Comparison of ENCODE assay signal across 19 cellular contexts in the genomic region with DNA sequence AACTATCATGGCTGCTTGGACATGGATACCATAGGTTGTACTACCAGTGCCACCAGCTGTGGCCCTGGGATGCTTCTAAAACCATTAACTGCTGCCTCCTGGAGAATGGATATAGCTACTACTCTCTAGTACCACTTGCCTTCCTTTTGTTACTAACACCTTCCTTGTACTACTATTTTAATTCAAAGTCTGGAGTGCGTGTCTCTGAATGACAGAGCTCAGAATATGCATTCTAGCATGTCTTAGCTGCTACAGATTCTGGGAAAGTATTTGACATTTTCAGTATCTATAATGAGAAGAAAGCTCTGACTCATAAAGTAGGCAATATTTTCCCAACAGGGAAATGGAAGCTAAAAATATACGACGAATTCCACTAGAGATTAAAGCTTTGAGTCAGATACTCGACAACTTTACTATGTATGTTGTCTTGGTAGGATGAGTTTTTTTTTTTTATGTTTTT.
DNase-seq lines count a peak whose midpoint lies in the region; ATAC-seq and TF ChIP-seq lines count a peak whose summit lies in the region.
"Had no signal": no experiment of that assay in that cellular context is flagged by ENCODE, and none has a peak within 500 bp of the region (broad histone marks: within the 10 kb centered on the region; RNA-seq: fewer than 3 reads in every experiment).

No MANE protein-coding gene starts in this region.

- peak overlapping the region; percentile 85 for H2AFZ ChIP-seq in SK-N-SH (ENCODE audit: low read depth)

- TF ChIP-seq RAD21 in SK-N-SH (IDR thresholded peaks at IDR 0.05; ENCODE audit: low read length): no peak

- H3K27me3 ChIP-seq in SK-N-SH (ENCODE audit: insufficient read depth): no peaks in the 10 kb centered on the region
- H3K27me3 ChIP-seq: ovary had no signal

- no peaks in the 10 kb centered on the region for H3K36me3 Mint-ChIP-seq in activated T-cell treated with anti-CD3 and anti-CD28 coated beads, Interleukin-2, amount 50 U/mL, for 4 hours (ENCODE audit: insufficient read depth)

- H4K20me1 ChIP-seq in SK-N-SH (ENCODE audit: insufficient read depth): no peaks in the 10 kb centered on the region

- POLR2A ChIA-PET in SK-N-SH (lab: Yijun Ruan, JAX): no interaction called here

- H3K27ac ChIP-seq in SK-N-SH (ENCODE audit: low read depth in 2 of 2, low read length in 1 of 2): peak overlapping the region in 1 of 2 experiments; percentile 91; a peak in 2 of 4 replicates
- no peak overlapping the region for H3K27ac ChIP-seq in substantia nigra (ENCODE audit: low read depth, low read length, poor library complexity, severe bottlenecking)
- H3K27ac ChIP-seq: ovary had no signal

- peak overlapping the region; percentile 29; the same call in 1 of the 2 replicates for H3K9ac ChIP-seq in SK-N-SH

- no peaks in the 10 kb centered on the region for H3K9me3 Mint-ChIP-seq in activated T-cell treated with anti-CD3 and anti-CD28 coated beads, Interleukin-2, amount 50 U/mL, for 4 hours
- no peaks in the 10 kb centered on the region for H3K9me3 Mint-ChIP-seq in stimulated activated naive CD8-positive, alpha-beta T cell treated with anti-CD3 and anti-CD28 coated beads, Interleukin-15, amount 100 ng/mL, for 72 hours

- CTCF ChIA-PET in SK-N-SH (lab: Yijun Ruan, JAX): no interaction called here

- peak; percentile 52 to 58 for ATAC-seq in activated T-cell treated with anti-CD3 and anti-CD28 coated beads, Interleukin-2, amount 50 U/mL, for 4 hours
- ATAC-seq in stimulated activated naive CD8-positive, alpha-beta T cell treated with anti-CD3 and anti-CD28 coated beads, Interleukin-15, amount 100 ng/mL, for 72 hours: peak; percentile 70
- ATAC-seq in HG03135 (IDR thresholded peaks at IDR 0.05; ENCODE audit: unreplicated experiment): no peak
- ATAC-seq: K562 had no signal

- peaks cover 15% of the 10 kb centered on the region for H3K27me3 Mint-ChIP-seq in activated T-cell treated with anti-CD3 and anti-CD28 coated beads, Interleukin-2, amount 50 U/mL, for 4 hours (ENCODE audit: low read depth)
- peaks cover 7% of the 10 kb centered on the region for H3K27me3 Mint-ChIP-seq in stimulated activated naive CD8-positive, alpha-beta T cell treated with anti-CD3 and anti-CD28 coated beads, Interleukin-15, amount 100 ng/mL, for 72 hours

- H3K4me1 Mint-ChIP-seq in activated T-cell treated with anti-CD3 and anti-CD28 coated beads, Interleukin-2, amount 50 U/mL, for 4 hours (ENCODE audit: low read depth): peaks cover 2% of the 10 kb centered on the region
- peaks cover 29% of the 10 kb centered on the region for H3K4me1 Mint-ChIP-seq in stimulated activated naive CD8-positive, alpha-beta T cell treated with anti-CD3 and anti-CD28 coated beads, Interleukin-15, amount 100 ng/mL, for 72 hours

- peak overlapping the region in 1 of 2 donors; percentile 85 for H3K27ac Mint-ChIP-seq in stimulated activated naive CD8-positive, alpha-beta T cell treated with anti-CD3 and anti-CD28 coated beads, Interleukin-15, amount 100 ng/mL, for 72 hours

- no peak; the same call in 1 of the 2 replicates for TF ChIP-seq CTCF in SK-N-SH (IDR thresholded peaks at IDR 0.05)

- H3F3A ChIP-seq in SK-N-SH (replicated peaks; ENCODE audit: insufficient read depth): peaks cover 23% of the 10 kb centered on the region

- peak overlapping the region in 1 of 2 experiments; percentile 25; a peak in 1 of 4 replicates for H3K4me3 ChIP-seq in SK-N-SH (ENCODE audit: low read depth in 2 of 2, low read length in 1 of 2)
- H3K4me3 ChIP-seq: K562, ovary had no signal

- WGBS in SK-N-SH (ENCODE audit: low lambda C conversion rate): 9% methylated on average over 4 of the region's 4 CpGs

- no peak overlapping the region for H3K4me3 Mint-ChIP-seq in activated T-cell treated with anti-CD3 and anti-CD28 coated beads, Interleukin-2, amount 50 U/mL, for 4 hours
- peak overlapping the region in 1 of 2 donors; percentile 56 for H3K4me3 Mint-ChIP-seq in stimulated activated naive CD8-positive, alpha-beta T cell treated with anti-CD3 and anti-CD28 coated beads, Interleukin-15, amount 100 ng/mL, for 72 hours

- peak overlapping the region; percentile 70 for H3K4me2 ChIP-seq in SK-N-SH

- no peak for DNase-seq in activated T-cell treated with anti-CD3 and anti-CD28 coated beads, Interleukin-2, amount 50 U/mL, for 4 hours
- DNase-seq in activated T-cell treated with anti-CD3 and anti-CD28 coated beads for 4 hours (no peak), SK-N-SH (no peak), dedifferentiated amniotic fluid mesenchymal stem cell (ENCODE audit: extremely low spot score) (peak; percentile 42), DMS79 treated with DMSO at 0.1 percent for 48 hours (lab: John Stamatoyannopoulos, UW) (no peak), substantia nigra (lab: John Stamatoyannopoulos, UW) (no peak)
- DNase-seq in stimulated activated naive CD8-positive, alpha-beta T cell treated with anti-CD3 and anti-CD28 coated beads, Interleukin-15, amount 100 ng/mL, for 72 hours: no peak
- DNase-seq: activated CD4-positive, CD25-positive, alpha-beta regulatory T cell; activated effector memory CD4-positive, alpha-beta T cell treated with anti-CD3 and anti-CD28 coated beads, Interleukin-2, amount 50 U/mL, for 16 hours; central memory CD4-positive, alpha-beta T cell; DMS153; kidney; NCI-H1105 treated with DMSO at 0.1 percent for 48 hours; NCI-H226; ovary; small intestine; SW 1271 had no signal

- no peaks in the 10 kb centered on the region for H3K79me2 ChIP-seq in SK-N-SH (ENCODE audit: insufficient read depth)

- no peaks in the 10 kb centered on the region for H3K36me3 ChIP-seq in SK-N-SH (replicated peaks in 1 of 2; ENCODE audit: control insufficient read depth in 1 of 2, insufficient read depth in 2 of 2, low read length in 1 of 2)
- H3K36me3 ChIP-seq: ovary had no signal

- no peaks in the 10 kb centered on the region for H3K9me3 ChIP-seq in SK-N-SH
- H3K9me3 ChIP-seq: ovary had no signal

- TF ChIP-seq EP300 in SK-N-SH (IDR thresholded peaks at IDR 0.05; ENCODE audit: borderline replicate concordance in 1 of 2, low read depth in 1 of 2, low read length in 1 of 2): no peak

- H3K9me2 ChIP-seq in SK-N-SH: no peaks in the 10 kb centered on the region

- H3K4me1 ChIP-seq in SK-N-SH (ENCODE audit: control insufficient read depth in 1 of 2, insufficient read depth in 2 of 2, low read depth in 1 of 2, low read length in 1 of 2): peaks cover 0 to 21% of the 10 kb centered on the region in 2 experiments; a peak in 2 of 4 replicates

TF ChIP-seq in SK-N-SH, 30 proteins besides CTCF, POLR2A, EP300 and RAD21:
- TF ChIP-seq MEF2A (IDR thresholded peaks at IDR 0.05; ENCODE audit: borderline replicate concordance, low read depth): peak; percentile 62; the same call in 1 of the 2 replicates
- TF ChIP-seq JUND (IDR thresholded peaks at IDR 0.05): 0 out of 2 replicates have a peak, but pooled peaks have one; percentile 37
- TF ChIP-seq, protein P1, sequence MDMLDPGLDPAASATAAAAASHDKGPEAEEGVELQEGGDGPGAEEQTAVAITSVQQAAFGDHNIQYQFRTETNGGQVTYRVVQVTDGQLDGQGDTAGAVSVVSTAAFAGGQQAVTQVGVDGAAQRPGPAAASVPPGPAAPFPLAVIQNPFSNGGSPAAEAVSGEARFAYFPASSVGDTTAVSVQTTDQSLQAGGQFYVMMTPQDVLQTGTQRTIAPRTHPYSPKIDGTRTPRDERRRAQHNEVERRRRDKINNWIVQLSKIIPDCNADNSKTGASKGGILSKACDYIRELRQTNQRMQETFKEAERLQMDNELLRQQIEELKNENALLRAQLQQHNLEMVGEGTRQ (IDR thresholded peaks at IDR 0.05; ENCODE audit: borderline replicate concordance, low read depth, low read length): no peak
- TF ChIP-seq TCF12 (IDR thresholded peaks at IDR 0.05): peak; percentile 39; the same call in 1 of the 2 replicates
- TF ChIP-seq, protein P2, sequence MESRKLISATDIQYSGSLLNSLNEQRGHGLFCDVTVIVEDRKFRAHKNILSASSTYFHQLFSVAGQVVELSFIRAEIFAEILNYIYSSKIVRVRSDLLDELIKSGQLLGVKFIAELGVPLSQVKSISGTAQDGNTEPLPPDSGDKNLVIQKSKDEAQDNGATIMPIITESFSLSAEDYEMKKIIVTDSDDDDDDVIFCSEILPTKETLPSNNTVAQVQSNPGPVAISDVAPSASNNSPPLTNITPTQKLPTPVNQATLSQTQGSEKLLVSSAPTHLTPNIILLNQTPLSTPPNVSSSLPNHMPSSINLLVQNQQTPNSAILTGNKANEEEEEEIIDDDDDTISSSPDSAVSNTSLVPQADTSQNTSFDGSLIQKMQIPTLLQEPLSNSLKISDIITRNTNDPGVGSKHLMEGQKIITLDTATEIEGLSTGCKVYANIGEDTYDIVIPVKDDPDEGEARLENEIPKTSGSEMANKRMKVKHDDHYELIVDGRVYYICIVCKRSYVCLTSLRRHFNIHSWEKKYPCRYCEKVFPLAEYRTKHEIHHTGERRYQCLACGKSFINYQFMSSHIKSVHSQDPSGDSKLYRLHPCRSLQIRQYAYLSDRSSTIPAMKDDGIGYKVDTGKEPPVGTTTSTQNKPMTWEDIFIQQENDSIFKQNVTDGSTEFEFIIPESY (IDR thresholded peaks at IDR 0.05; ENCODE audit: borderline replicate concordance, low read depth): no peak
- no peak for TF ChIP-seq RFX5 (IDR thresholded peaks at IDR 0.05; ENCODE audit: low read length)
- TF ChIP-seq, protein P3, sequence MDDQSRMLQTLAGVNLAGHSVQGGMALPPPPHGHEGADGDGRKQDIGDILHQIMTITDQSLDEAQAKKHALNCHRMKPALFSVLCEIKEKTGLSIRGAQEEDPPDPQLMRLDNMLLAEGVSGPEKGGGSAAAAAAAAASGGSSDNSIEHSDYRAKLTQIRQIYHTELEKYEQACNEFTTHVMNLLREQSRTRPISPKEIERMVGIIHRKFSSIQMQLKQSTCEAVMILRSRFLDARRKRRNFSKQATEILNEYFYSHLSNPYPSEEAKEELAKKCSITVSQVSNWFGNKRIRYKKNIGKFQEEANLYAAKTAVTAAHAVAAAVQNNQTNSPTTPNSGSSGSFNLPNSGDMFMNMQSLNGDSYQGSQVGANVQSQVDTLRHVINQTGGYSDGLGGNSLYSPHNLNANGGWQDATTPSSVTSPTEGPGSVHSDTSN (IDR thresholded peaks at IDR 0.05): peak; percentile 23; the same call in 1 of the 2 replicates
- TF ChIP-seq, protein P4, sequence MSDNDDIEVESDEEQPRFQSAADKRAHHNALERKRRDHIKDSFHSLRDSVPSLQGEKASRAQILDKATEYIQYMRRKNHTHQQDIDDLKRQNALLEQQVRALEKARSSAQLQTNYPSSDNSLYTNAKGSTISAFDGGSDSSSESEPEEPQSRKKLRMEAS (IDR thresholded peaks at IDR 0.05; ENCODE audit: low read depth): 0 out of 2 replicates have a peak, but pooled peaks have one; percentile 15
- TF ChIP-seq FOSL2 (IDR thresholded peaks at IDR 0.05; ENCODE audit: borderline replicate concordance, low read depth): peak; percentile 44; the same call in 1 of the 2 replicates
- TF ChIP-seq MXI1 (IDR thresholded peaks at IDR 0.05; ENCODE audit: low read depth, low read length): no peak
